19 cellular contexts compared by ENCODE assay signal in genomic region chr13:33105387-33106005, GRCh38.
DNase-seq lines count a peak whose midpoint lies in the region; ATAC-seq, FAIRE-seq and TF ChIP-seq lines count a peak whose summit lies in the region.
"Had no signal": no experiment of that assay in that cellular context is flagged by ENCODE, and none has a peak within 500 bp of the region (broad histone marks: within the 10 kb centered on the region; RNA-seq: fewer than 3 reads in every experiment).

No MANE protein-coding gene starts in this region.

- no peaks in the 10 kb centered on the region for H3K27me3 Mint-ChIP-seq in type B pancreatic cell

- FAIRE-seq in GM12891 (lab: Jason Lieb, UNC) = peak; percentile 33
- FAIRE-seq: H1 had no signal

- H3K27ac ChIP-seq in OCI-LY3 (ENCODE audit: low read length) = no peak overlapping the region
- H3K27ac ChIP-seq in heart right ventricle = peak overlapping the region in 7 of 10 donors; percentile 13 to 81 (median 52)
- peak overlapping the region; percentile 14 for H3K27ac ChIP-seq in skeletal muscle tissue (ENCODE audit: low read depth, low read length)
- H3K27ac ChIP-seq: PC-9, skin epidermis, uterus had no signal

- no peaks in the 10 kb centered on the region for H3K9me3 ChIP-seq in OCI-LY3 (ENCODE audit: insufficient read depth, low read length)
- H3K9me3 ChIP-seq in heart right ventricle = no peaks in the 10 kb centered on the region
- peaks cover 0 to 3% (median 0%) of the 10 kb centered on the region in 3 donors for H3K9me3 ChIP-seq in skeletal muscle tissue (ENCODE audit: control insufficient read depth in 3 of 3, low read length in 3 of 3)
- H3K9me3 ChIP-seq: gastrocnemius medialis, uterus had no signal

- no peak overlapping the region for H3K27ac Mint-ChIP-seq in type B pancreatic cell
- H3K27ac Mint-ChIP-seq: immature natural killer cell; stimulated activated effector memory CD8-positive, alpha-beta T cell treated with anti-CD3 and anti-CD28 coated beads, Interleukin-12 subunit alpha, Interleukin-12 subunit beta, amount 100 ng/mL, for 72 hours had no signal

- H3K4me1 Mint-ChIP-seq in type B pancreatic cell (ENCODE audit: unreplicated experiment) = no peaks in the 10 kb centered on the region
- H3K4me1 Mint-ChIP-seq: immature natural killer cell; stimulated activated effector memory CD8-positive, alpha-beta T cell treated with anti-CD3 and anti-CD28 coated beads, Interleukin-12 subunit alpha, Interleukin-12 subunit beta, amount 100 ng/mL, for 72 hours had no signal

- intact Hi-C loops in heart right ventricle (cut with DNase I) = no loop called here

- H3K36me3 Mint-ChIP-seq in type B pancreatic cell = peaks cover 13% of the 10 kb centered on the region
- H3K36me3 Mint-ChIP-seq: immature natural killer cell; stimulated activated effector memory CD8-positive, alpha-beta T cell treated with anti-CD3 and anti-CD28 coated beads, Interleukin-12 subunit alpha, Interleukin-12 subunit beta, amount 100 ng/mL, for 72 hours had no signal

- DNase-seq in GM12891 (ENCODE audit: insufficient read length, low spot score) = no peak
- DNase-seq in heart right ventricle = no peak
- DNase-seq in type B pancreatic cell (ENCODE audit: extremely low spot score, unreplicated experiment) = no peak
- DNase-seq in ureter (ENCODE audit: low spot score) = no peak
- DNase-seq in stimulated activated CD4-positive, alpha-beta T cell treated with anti-CD3 and anti-CD28 coated beads, Interleukin-2, amount 100 ng/mL, for 48 hours = no peak
- no peak for DNase-seq in activated CD8-positive, alpha-beta memory T cell treated with anti-CD3 and anti-CD28 coated beads, Interleukin-2, amount 50 U/mL, for 4 hours
- DNase-seq: activated effector memory CD4-positive, alpha-beta T cell treated with Interleukin-2 at 50 U/mL for 16 hours; DMS 273 treated with DMSO at 0.1 percent for 48 hours; gastrocnemius medialis; immature natural killer cell; mesendoderm; NCI-H1694 treated with DMSO at 0.1 percent for 48 hours; PC-9; uterus had no signal

- H3K79me2 ChIP-seq in OCI-LY3 (ENCODE audit: low read length) = no peaks in the 10 kb centered on the region

- H3K9me3 Mint-ChIP-seq in type B pancreatic cell = no peaks in the 10 kb centered on the region
- H3K9me3 Mint-ChIP-seq: stimulated activated effector memory CD8-positive, alpha-beta T cell treated with anti-CD3 and anti-CD28 coated beads, Interleukin-12 subunit alpha, Interleukin-12 subunit beta, amount 100 ng/mL, for 72 hours had no signal

- peak overlapping the region; percentile 31; the same call in 1 of the 2 replicates for H2AFZ ChIP-seq in OCI-LY3 (ENCODE audit: low read depth, low read length)
- H2AFZ ChIP-seq: PC-9 had no signal

- H3K9ac ChIP-seq in OCI-LY3 (ENCODE audit: low read length) (no peak overlapping the region), skeletal muscle tissue (ENCODE audit: low read depth in 1 of 3, low read length in 3 of 3) (no peak overlapping the region)

- H3K36me3 ChIP-seq in OCI-LY3 (replicated peaks; ENCODE audit: low read depth, low read length) = no peaks in the 10 kb centered on the region
- H3K36me3 ChIP-seq in heart right ventricle = peaks cover 0 to 80% (median 46%) of the 10 kb centered on the region in 9 donors
- peaks cover 18 to 39% (median 25%) of the 10 kb centered on the region in 3 donors for H3K36me3 ChIP-seq in skeletal muscle tissue (ENCODE audit: control insufficient read depth in 3 of 3, insufficient read depth in 3 of 3, low read length in 3 of 3)
- H3K36me3 ChIP-seq: uterus had no signal

- ATAC-seq in heart right ventricle = peak in 7 of 8 donors; percentile 28 to 65 (median 57)
- ATAC-seq: stimulated activated effector memory CD8-positive, alpha-beta T cell treated with anti-CD3 and anti-CD28 coated beads, Interleukin-12 subunit alpha, Interleukin-12 subunit beta, amount 100 ng/mL, for 72 hours had no signal

- no peak overlapping the region for H3K4me3 Mint-ChIP-seq in type B pancreatic cell
- H3K4me3 Mint-ChIP-seq: immature natural killer cell; stimulated activated effector memory CD8-positive, alpha-beta T cell treated with anti-CD3 and anti-CD28 coated beads, Interleukin-12 subunit alpha, Interleukin-12 subunit beta, amount 100 ng/mL, for 72 hours had no signal

- H3K27me3 ChIP-seq in OCI-LY3 (ENCODE audit: low read depth, low read length) = no peaks in the 10 kb centered on the region
- H3K27me3 ChIP-seq in heart right ventricle = no peaks in the 10 kb centered on the region
- no peaks in the 10 kb centered on the region for H3K27me3 ChIP-seq in skeletal muscle tissue (ENCODE audit: control insufficient read depth in 3 of 3, insufficient read depth in 3 of 3, low read length in 3 of 3)
- H3K27me3 ChIP-seq: gastrocnemius medialis, uterus had no signal

- H3K4me2 ChIP-seq in OCI-LY3 (ENCODE audit: low read length) = peak overlapping the region; percentile 64
- H3K4me2 ChIP-seq: PC-9 had no signal

- TF ChIP-seq CTCF in OCI-LY3 (IDR thresholded peaks at IDR 0.05; ENCODE audit: low read depth, low read length) (no peak), heart right ventricle (IDR thresholded peaks at IDR 0.05) (no peak), type B pancreatic cell (conservative IDR thresholded peaks at IDR 0.05) (no peak)

- WGBS in heart right ventricle, 2 donors = 80 to 88% methylated on average over 9 of the region's 9 CpGs

- TF ChIP-seq POLR2A in GM12891 (IDR thresholded peaks at IDR 0.05; ENCODE audit: low read depth, low read length) = no peak

- no peaks in the 10 kb centered on the region for H4K20me1 ChIP-seq in OCI-LY3 (ENCODE audit: insufficient read depth, low read length)

- H3K4me3 ChIP-seq in OCI-LY3 (ENCODE audit: low read length) (0 out of 2 replicates have a peak overlapping the region, but pooled peaks have one; percentile 6), heart right ventricle (no peak overlapping the region), skeletal muscle tissue (ENCODE audit: low read length in 3 of 3) (no peak overlapping the region)
- H3K4me3 ChIP-seq: gastrocnemius medialis, PC-9, skin epidermis, uterus had no signal

- H3K4me1 ChIP-seq in OCI-LY3 (ENCODE audit: low read length) = peaks cover 51% of the 10 kb centered on the region
- H3K4me1 ChIP-seq in heart right ventricle = peaks cover 4 to 43% (median 35%) of the 10 kb centered on the region in 9 donors
- H3K4me1 ChIP-seq in skeletal muscle tissue (ENCODE audit: control insufficient read depth in 3 of 3, insufficient read depth in 3 of 3, low read length in 3 of 3) = peaks cover 14 to 22% (median 18%) of the 10 kb centered on the region in 3 donors
- H3K4me1 ChIP-seq: uterus had no signal

TF ChIP-seq in GM12891, 5 proteins besides CTCF, POLR2A, EP300 and RAD21:
- TF ChIP-seq POU2F2 (IDR thresholded peaks at IDR 0.05; ENCODE audit: low read depth, low read length) = no peak
- TF ChIP-seq SPI1 (IDR thresholded peaks at IDR 0.05; ENCODE audit: low read depth, low read length) = peak; percentile 95
